ENCODE assay signal across 8 cellular contexts in the genomic region with DNA sequence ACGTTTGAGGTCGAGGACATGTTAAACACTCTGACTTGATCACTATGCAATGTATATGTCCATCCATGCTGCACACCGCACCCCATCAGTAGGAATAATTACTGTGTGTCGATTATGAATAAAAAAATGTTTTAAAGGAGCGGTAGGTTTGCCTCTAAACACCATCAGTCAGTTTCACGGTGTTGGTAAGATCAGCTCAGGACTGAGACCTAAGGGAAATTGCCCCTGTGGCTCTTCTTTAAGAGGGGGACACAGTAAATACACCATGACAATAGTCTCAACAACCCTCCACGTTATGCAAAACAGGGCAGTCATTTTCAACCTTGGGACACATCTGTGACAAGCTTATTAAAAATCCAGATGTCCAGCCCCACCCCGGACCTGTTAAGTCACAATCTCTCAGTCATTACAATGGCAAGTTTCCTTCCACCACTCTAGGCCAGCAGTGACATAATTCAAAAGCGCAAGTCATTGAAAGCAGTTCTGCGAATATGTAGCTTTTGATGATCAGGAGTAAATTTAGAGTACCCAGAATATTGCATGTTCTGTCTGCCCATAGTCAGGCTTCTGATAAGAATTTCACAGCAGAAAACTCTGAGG. TPM values are rescaled to one million over a fixed set of nuclear protein-coding genes. Genes with fewer than 3 reads are reported as not detected.
DNase-seq lines count a peak whose midpoint lies in the region; ATAC-seq and TF ChIP-seq lines count a peak whose summit lies in the region.

No MANE protein-coding gene starts in this region.

- peak overlapping the region; percentile 68 to 92 (median 80) for H3K4me3 ChIP-seq in heart left ventricle

- H3K27me3 ChIP-seq in heart left ventricle = no peaks in the 10 kb centered on the region

- TF ChIP-seq CTCF in heart left ventricle (IDR thresholded peaks at IDR 0.05) = no peak

- no peaks in the 10 kb centered on the region for H3K9me3 ChIP-seq in heart left ventricle

- H3K9me3 Mint-ChIP-seq in activated naive CD8-positive, alpha-beta T cell (ENCODE audit: low read depth) = no peaks in the 10 kb centered on the region

- H3K4me1 Mint-ChIP-seq in activated naive CD8-positive, alpha-beta T cell (ENCODE audit: low read depth) = peaks cover 29% of the 10 kb centered on the region

- peak overlapping the region; percentile 58 for H3K27ac Mint-ChIP-seq in activated naive CD8-positive, alpha-beta T cell

- TF ChIP-seq POLR2A in heart left ventricle (IDR thresholded peaks at IDR 0.05) = no peak

- intact Hi-C loops in heart left ventricle (cut with DNase I) (loop anchor here (1.0 to 10.0 kb wide), 10 partner anchors 27 to 700 kb away; partner anchors contain the start of genes C16orf46 (in 7 of the 10), GCSH (in 2 of the 10) and GAN (in 1 of the 10)), Right ventricle myocardium superior (cut with DNase I) (no loop called here), posterior vena cava (cut with DNase I) (loop anchor here in 1 of 2 donors (10.0 kb wide), 1 partner anchor 58 kb away; the partner anchor contains the start of gene GCSH)

- H3K4me3 Mint-ChIP-seq in activated naive CD8-positive, alpha-beta T cell = peak overlapping the region; percentile 92

- peaks cover 7% of the 10 kb centered on the region for H3K36me3 Mint-ChIP-seq in activated naive CD8-positive, alpha-beta T cell

- peak; percentile 31 to 88 (median 48) for ATAC-seq in heart left ventricle
- no peak for ATAC-seq in Right ventricle myocardium superior (ENCODE audit: poor library complexity)
- no peak for ATAC-seq in GM18519 (IDR thresholded peaks at IDR 0.05; ENCODE audit: low FRiP score, unreplicated experiment)

- 17 to 28% (median 21%) methylated on average over 10 of the region's 10 CpGs for WGBS in heart left ventricle, 4 donors

- DNase-seq in heart left ventricle (peak in 3 of 5 donors; percentile 34 to 51 (median 45)), Right ventricle myocardium superior (no peak), inferior parietal cortex (ENCODE audit: extremely low spot score) (peak; percentile 9), substantia nigra (lab: John Stamatoyannopoulos, UW) (no peak), posterior vena cava (ENCODE audit: low spot score) (no peak)
- DNase-seq in activated CD4-positive, alpha-beta T cell treated with anti-CD3 and anti-CD28 coated beads, Interleukin-2, amount 50 U/mL, for 48 hours = no peak

- no peaks in the 10 kb centered on the region for H3K27me3 Mint-ChIP-seq in activated naive CD8-positive, alpha-beta T cell

- peaks cover 0 to 37% (median 24%) of the 10 kb centered on the region in 12 donors for H3K4me1 ChIP-seq in heart left ventricle

- peaks cover 0 to 31% (median 10%) of the 10 kb centered on the region in 9 donors for H3K36me3 ChIP-seq in heart left ventricle

- H3K27ac ChIP-seq in heart left ventricle (peak overlapping the region; percentile 19 to 85 (median 82)), substantia nigra (ENCODE audit: low read depth, low read length, poor library complexity, severe bottlenecking) (peak overlapping the region; percentile 68)

RNA-seq across cellular contexts. Expression of gene ATMIN, which starts 1.2 kb away (rescaled TPM):
- total RNA-seq in heart left ventricle (10 to 100 TPM; 22.3 to 36.0 (median 28.5) TPM), Right ventricle myocardium superior (20.5 TPM), posterior vena cava (10 to 100 TPM; 24.8 to 27.3 TPM)
- 10 to 100 TPM in 1 of 2 donors, 1 to 10 TPM in 1; 6.4 to 27.3 TPM for polyA plus RNA-seq in heart left ventricle

RNA-seq across cellular contexts. Expression of gene CENPN, which starts 29.8 kb away (rescaled TPM):
- total RNA-seq in heart left ventricle (10 to 100 TPM in 6 of 9 donors, 1 to 10 TPM in 3; 7.0 to 14.8 (median 10.3) TPM), Right ventricle myocardium superior (8.7 TPM), posterior vena cava (1 to 10 TPM; 4.2 to 6.4 TPM)
- 10 to 100 TPM in 1 of 2 donors, 1 to 10 TPM in 1; 1.9 to 11.9 TPM for polyA plus RNA-seq in heart left ventricle

RNA-seq across cellular contexts. Expression of gene CMC2, which starts 30.2 kb away (rescaled TPM):
- total RNA-seq in heart left ventricle (100 to 1,000 TPM in 8 of 9 donors, 10 to 100 TPM in 1; 89.0 to 182 (median 132) TPM), Right ventricle myocardium superior (133 TPM), posterior vena cava (10 to 100 TPM; 34.8 to 46.1 TPM)
- polyA plus RNA-seq in heart left ventricle = 100 to 1,000 TPM; 196 to 377 TPM

RNA-seq across cellular contexts. Expression of gene C16orf46, which starts 40.2 kb away (rescaled TPM):
- total RNA-seq in heart left ventricle (1 to 10 TPM in 2 of 9 donors, under 1 TPM in 4, not detected in 3; 0.34 to 1.4 (median 0.63) TPM), Right ventricle myocardium superior (0.38 TPM), posterior vena cava (under 1 TPM in 1 of 2 donors, not detected in 1; 0.57 TPM)
- 1 to 10 TPM; 1.0 to 1.7 TPM for polyA plus RNA-seq in heart left ventricle

RNA-seq across cellular contexts. Expression of gene GCSH, which starts 59.3 kb away (rescaled TPM):
- total RNA-seq in heart left ventricle = 10 to 100 TPM; 22.3 to 51.2 (median 40.1) TPM
- polyA plus RNA-seq in heart left ventricle = 10 to 100 TPM; 38.5 to 47.7 TPM
- 43.6 TPM for total RNA-seq in Right ventricle myocardium superior
- total RNA-seq in posterior vena cava = 10 to 100 TPM; 22.0 to 22.5 TPM

Comparison
In these comparisons a context has a peak if more than half of its experiments do, and no peak if none do; other contexts are left out.
1. ATAC-seq: peak in heart left ventricle (4 of 4); none in Right ventricle myocardium superior (single experiment) and GM18519 (single experiment).
2. DNase-seq: peak in heart left ventricle (3 of 5) and inferior parietal cortex (single experiment); none in Right ventricle myocardium superior (single experiment), substantia nigra (0 of 49), posterior vena cava (single experiment) and activated CD4-positive, alpha-beta T cell treated with anti-CD3 and anti-CD28 coated beads, Interleukin-2, amount 50 U/mL, for 48 hours (0 of 2).